Comparison of ENCODE assay signal across 19 cellular contexts in the genomic region with DNA sequence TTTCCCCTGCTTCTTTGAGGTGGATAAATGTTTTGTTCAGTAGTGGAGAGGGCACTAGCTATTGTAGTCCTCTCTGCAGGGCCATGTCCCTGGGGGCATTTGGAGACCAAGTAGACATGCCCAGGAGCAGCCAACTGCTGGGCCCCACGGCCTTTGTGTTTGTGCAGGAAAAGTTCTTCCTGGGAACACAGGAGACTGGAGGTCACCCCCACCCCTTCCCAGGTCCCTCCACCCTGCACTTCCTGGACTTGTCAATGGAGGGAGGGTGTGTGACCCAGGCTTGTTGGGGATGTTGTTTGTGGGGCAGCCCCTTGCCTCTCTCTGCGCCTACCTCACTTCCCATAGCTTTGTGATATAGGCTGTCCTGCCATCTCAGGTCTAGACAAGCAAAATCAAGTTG. TPM values are rescaled to one million over a fixed set of nuclear protein-coding genes. Genes with fewer than 3 reads are reported as not detected.
DNase-seq lines count a peak whose midpoint lies in the region; ATAC-seq, FAIRE-seq and TF ChIP-seq lines count a peak whose summit lies in the region.
"Had no signal": no experiment of that assay in that cellular context is flagged by ENCODE, and none has a peak within 500 bp of the region (broad histone marks: within the 10 kb centered on the region; RNA-seq: fewer than 3 reads in every experiment).

No MANE protein-coding gene starts in this region.

- H3K27me3 ChIP-seq in H1 (replicated peaks in 1 of 4; ENCODE audit: control insufficient read depth in 3 of 4, extremely low read depth in 1 of 4, insufficient read depth in 3 of 4, low read length in 3 of 4): no peaks in the 10 kb centered on the region
- H3K27me3 ChIP-seq: BE2C had no signal

- H2BK20ac ChIP-seq in H1 (ENCODE audit: low read length): no peak overlapping the region

- no peaks in the 10 kb centered on the region for H3K9me3 ChIP-seq in H1 (ENCODE audit: insufficient read depth in 2 of 2, low read depth in 1 of 2, low read length in 1 of 2)
- no peaks in the 10 kb centered on the region for H3K9me3 ChIP-seq in OCI-LY7 (ENCODE audit: low read length)
- H3K9me3 ChIP-seq: BE2C had no signal

- no peaks in the 10 kb centered on the region for H3K9me2 ChIP-seq in OCI-LY7 (ENCODE audit: insufficient read depth, low read length)

- no peaks in the 10 kb centered on the region for H3K9me3 Mint-ChIP-seq in activated CD8-positive, alpha-beta T cell treated with anti-CD3 and anti-CD28 coated beads, Interleukin-2, amount 10 ng/mL, durations not matched to agents 7 days and 5 days (ENCODE audit: insufficient read depth)

- CTCF ChIA-PET in H1 (lab: Charles Lee; ENCODE audit: partially characterized antibody) (interaction anchor here (1.2 to 1.6 kb wide), 2 partner anchors 10 to 12 kb away, joined by 3 to 5 read pairs; no protein-coding TSS in a partner anchor), OCI-LY7 (lab: Charles Lee; ENCODE audit: unreplicated experiment) (no interaction called here)
- CTCF ChIA-PET in activated CD8-positive, alpha-beta T cell treated with anti-CD3 and anti-CD28 coated beads, Interleukin-2, amount 10 ng/mL, durations not matched to agents 7 days and 5 days (lab: Charles Lee): no interaction called here

- intact Hi-C loops in OCI-LY7 (cut with micrococcal nuclease; ENCODE audit: unreplicated experiment): no loop called here

- H3K79me2 ChIP-seq in H1 (ENCODE audit: control insufficient read depth in 1 of 2, insufficient read depth in 2 of 2, low read length in 2 of 2) (no peaks in the 10 kb centered on the region), OCI-LY7 (ENCODE audit: insufficient read depth, low read depth, low read length) (no peaks in the 10 kb centered on the region)

- H3K9ac ChIP-seq in H1 (replicated peaks in 1 of 4; ENCODE audit: extremely low read depth in 1 of 4, low read depth in 3 of 4, low read length in 3 of 4): no peak overlapping the region

- H4K20me1 ChIP-seq in H1 (replicated peaks in 1 of 2; ENCODE audit: control insufficient read depth in 1 of 2, insufficient read depth in 2 of 2, low read length in 2 of 2) (no peaks in the 10 kb centered on the region), OCI-LY7 (ENCODE audit: insufficient read depth, low read length) (no peaks in the 10 kb centered on the region)

- H2AFZ ChIP-seq in H1 (ENCODE audit: low read length): no peak overlapping the region
- H2AFZ ChIP-seq in OCI-LY7 (ENCODE audit: low read length): no peak overlapping the region

- no peak overlapping the region for H4K5ac ChIP-seq in H1 (ENCODE audit: insufficient read length, low read depth, low read length)

- H2BK15ac ChIP-seq in H1 (ENCODE audit: low read length): no peak overlapping the region

- TF ChIP-seq POLR2A in NB4 (IDR thresholded peaks at IDR 0.05; ENCODE audit: extremely low read depth, insufficient read length) (no peak), H1 (IDR thresholded peaks at IDR 0.05; ENCODE audit: control extremely low read depth in 1 of 2, low read depth in 2 of 2, low read length in 2 of 2) (no peak)

- peak overlapping the region; percentile 60 for H3K18ac ChIP-seq in H1 (ENCODE audit: extremely low read depth, low read length)

- H2BK120ac ChIP-seq in H1 (replicated peaks; ENCODE audit: low read depth, low read length): no peak overlapping the region

- H3K27ac ChIP-seq in H1 (ENCODE audit: low read depth, low read length) (no peak overlapping the region), OCI-LY7 (ENCODE audit: low read depth, low read length, poor library complexity, severe bottlenecking) (no peak overlapping the region)
- H3K27ac ChIP-seq: RWPE1 had no signal

- no TSS peak for BruUV-seq in OCI-LY7 (replicated peaks; lab: Mats Ljungman, UMichigan)

- peaks cover 8% of the 10 kb centered on the region for H3K27me3 Mint-ChIP-seq in activated CD8-positive, alpha-beta T cell treated with anti-CD3 and anti-CD28 coated beads, Interleukin-2, amount 10 ng/mL, durations not matched to agents 7 days and 5 days (ENCODE audit: low read depth)

- H3K4me3 Mint-ChIP-seq in activated CD8-positive, alpha-beta T cell treated with anti-CD3 and anti-CD28 coated beads, Interleukin-2, amount 10 ng/mL, durations not matched to agents 7 days and 5 days: no peak overlapping the region
- H3K4me3 Mint-ChIP-seq: CD8-positive, alpha-beta memory T cell had no signal

- H3K56ac ChIP-seq in H1 (replicated peaks; ENCODE audit: insufficient read length, low read depth, low read length): no peak overlapping the region

- ATAC-seq in left lobe of liver: peak; percentile 32
- ATAC-seq in activated CD8-positive, alpha-beta T cell treated with anti-CD3 and anti-CD28 coated beads, Interleukin-2, amount 10 ng/mL, durations not matched to agents 7 days and 5 days: no peak

- H3K14ac ChIP-seq in H1 (ENCODE audit: insufficient read length): no peak overlapping the region

- POLR2A ChIA-PET in H1 (lab: Charles Lee; ENCODE audit: partially characterized antibody) (interaction anchor here (1.3 kb wide), 1 partner anchor 10 kb away, joined by 4 read pairs; no protein-coding TSS in a partner anchor), OCI-LY7 (lab: Charles Lee) (interaction anchor here (0.6 kb wide), 1 partner anchor 228 kb away, joined by 4 read pairs; no protein-coding TSS in a partner anchor)
- POLR2A ChIA-PET in activated CD8-positive, alpha-beta T cell treated with anti-CD3 and anti-CD28 coated beads, Interleukin-2, amount 10 ng/mL, durations not matched to agents 7 days and 5 days (lab: Charles Lee): no interaction called here

- TF ChIP-seq EP300 in H1 (IDR thresholded peaks at IDR 0.05; ENCODE audit: borderline replicate concordance in 1 of 2, low read depth in 2 of 2, low read length in 2 of 2): no peak

- no peak overlapping the region for H2BK5ac ChIP-seq in H1 (ENCODE audit: low read depth, low read length)

- H3K36me3 ChIP-seq in H1 (ENCODE audit: control insufficient read depth in 2 of 4, insufficient read depth in 4 of 4, low read length in 3 of 4) (no peaks in the 10 kb centered on the region), OCI-LY7 (ENCODE audit: insufficient read depth, low read length) (no peaks in the 10 kb centered on the region)
- H3K36me3 ChIP-seq: BE2C had no signal

- H3K79me1 ChIP-seq in H1 (ENCODE audit: low read depth, low read length): no peaks in the 10 kb centered on the region

- H3K4me2 ChIP-seq in H1 (ENCODE audit: insufficient read depth in 1 of 2, low read depth in 2 of 2, low read length in 2 of 2): no peak overlapping the region
- no peak overlapping the region for H3K4me2 ChIP-seq in OCI-LY7 (ENCODE audit: low read length)

- DNase-seq in ELF-1 (ENCODE audit: low read depth, low spot score) (peak; percentile 19), NB4 (ENCODE audit: low read depth) (peak; percentile 11), H1 (ENCODE audit: low read depth in 1 of 2, low spot score in 2 of 2) (no peak), left lobe of liver (ENCODE audit: low spot score) (no peak), mucosa of gallbladder (ENCODE audit: low spot score) (no peak), DMS 273 (lab: John Stamatoyannopoulos, UW; ENCODE audit: unreplicated experiment) (no peak), OCI-LY7 (ENCODE audit: low spot score) (no peak)
- no peak for DNase-seq in activated CD8-positive, alpha-beta T cell treated with anti-CD3 and anti-CD28 coated beads, Interleukin-2, amount 10 ng/mL, durations not matched to agents 7 days and 5 days
- DNase-seq: BE2C; CD8-positive, alpha-beta memory T cell; DMS 273 treated with DMSO at 0.1 percent for 48 hours; Karpas-422; NCI-H1417 treated with DMSO at 0.1 percent for 48 hours; NCI-H2081; NCI-H2227 treated with DMSO at 0.1 percent for 48 hours; NCI-H526; NK-92 treated with Interleukin-12 subunit alpha and Interleukin-12 subunit beta, amount 100 ng/mL, for 24 hours had no signal

- H3K4me1 ChIP-seq in H1 (replicated peaks in 1 of 4; ENCODE audit: control insufficient read depth in 3 of 4, insufficient read depth in 4 of 4, low read length in 3 of 4) (peaks cover 0 to 4% (median 0%) of the 10 kb centered on the region in 4 experiments; a peak in 1 of 7 replicates), OCI-LY7 (ENCODE audit: insufficient read depth, low read length, poor library complexity, severe bottlenecking) (no peaks in the 10 kb centered on the region)

- no peak overlapping the region for H2AK5ac ChIP-seq in H1 (ENCODE audit: low read depth, low read length)

- H4K91ac ChIP-seq in H1 (replicated peaks; ENCODE audit: insufficient read length, low read length): no peak overlapping the region

- no peaks in the 10 kb centered on the region for H3K36me3 Mint-ChIP-seq in activated CD8-positive, alpha-beta T cell treated with anti-CD3 and anti-CD28 coated beads, Interleukin-2, amount 10 ng/mL, durations not matched to agents 7 days and 5 days (ENCODE audit: low read depth)
- H3K36me3 Mint-ChIP-seq: CD8-positive, alpha-beta memory T cell had no signal

- H3K4ac ChIP-seq in H1 (replicated peaks; ENCODE audit: insufficient read length, low read depth, low read length): no peak overlapping the region

- H3K4me1 Mint-ChIP-seq in activated CD8-positive, alpha-beta T cell treated with anti-CD3 and anti-CD28 coated beads, Interleukin-2, amount 10 ng/mL, durations not matched to agents 7 days and 5 days (ENCODE audit: low read depth): no peaks in the 10 kb centered on the region
- H3K4me1 Mint-ChIP-seq: CD8-positive, alpha-beta memory T cell had no signal

- TF ChIP-seq RAD21 in H1 (IDR thresholded peaks at IDR 0.05 in 1 of 2, conservative IDR thresholded peaks at IDR 0.05 in 1 of 2; ENCODE audit: low read depth in 2 of 2, low read length in 2 of 2): no peak

- H2BK12ac ChIP-seq in H1 (ENCODE audit: low read depth, low read length): no peak overlapping the region

- H4K8ac ChIP-seq in H1 (ENCODE audit: extremely low read depth, insufficient read depth, low read length): no peak overlapping the region

- H3K4me3 ChIP-seq in NB4 (ENCODE audit: low read depth, low read length) (no peak overlapping the region), H1 (ENCODE audit: extremely low read depth in 1 of 4, insufficient read depth in 2 of 4, low read depth in 3 of 4, low read length in 4 of 4) (no peak overlapping the region), OCI-LY7 (ENCODE audit: low read depth, low read length, poor library complexity, severe bottlenecking) (no peak overlapping the region)

- no peak for FAIRE-seq in H1 (lab: Jason Lieb, UNC)
- FAIRE-seq: H54 had no signal

- WGBS in H1 (ENCODE audit: extremely low coverage in 1 of 2, insufficient coverage in 1 of 2, insufficient read length in 1 of 2, insufficient replicate concordance in 2 of 2, low coverage in 1 of 2, low lambda C conversion rate in 2 of 2, missing lambda C conversion rate in 1 of 2), 2 experiments: 100% methylated on average over 2 of the region's 2 CpGs; no CpG with 5 or more reads in 1 of the 2 experiments

- H3K23me2 ChIP-seq in H1 (ENCODE audit: low read depth, low read length): no peaks in the 10 kb centered on the region; the same call in 1 of the 2 replicates

- TF ChIP-seq CTCF in NB4 (IDR thresholded peaks at IDR 0.05; ENCODE audit: low read depth, low read length) (no peak), H1 (IDR thresholded peaks at IDR 0.05; ENCODE audit: control extremely low read depth in 1 of 3, insufficient read depth in 1 of 3, low read depth in 1 of 3, low read length in 3 of 3) (no peak), OCI-LY7 (conservative IDR thresholded peaks at IDR 0.05; ENCODE audit: low read length) (no peak)

- H3K23ac ChIP-seq in H1 (ENCODE audit: insufficient read length): no peak overlapping the region

- H3K27ac Mint-ChIP-seq in activated CD8-positive, alpha-beta T cell treated with anti-CD3 and anti-CD28 coated beads, Interleukin-2, amount 10 ng/mL, durations not matched to agents 7 days and 5 days: no peak overlapping the region
- H3K27ac Mint-ChIP-seq: CD8-positive, alpha-beta memory T cell had no signal

RNA-seq across cellular contexts. Expression of a gene that starts 39.4 kb away (rescaled TPM):
- total RNA-seq in H1 (2021; fragmentation: NEBNext Ultra II Directional; extraction: Animal tissue kit (Norgen Biotek cat#: 25700)): 4.6 and 5.0 TPM in 2 replicates
- 0.73 and 1.8 TPM in 2 replicates for polyA plus RNA-seq in H1 (2011; rRNA removed)
- 1.3 TPM for polyA plus RNA-seq in H1 (2011; cell fraction: cytosol; rRNA removed)
- polyA plus RNA-seq in H1 (2011; cell fraction: nucleus; rRNA removed): 3.5 TPM
- 1.6 to 2.2 TPM (median 2.0 TPM) in 4 replicates for polyA plus RNA-seq in H1 (2012, experiment 1 of 2)
- 0.22 TPM for polyA plus RNA-seq in H1 (2012, experiment 2 of 2)
- 6.0 TPM for polyA plus RNA-seq in H1 (2013, experiment 1 of 2)
- 6.3 TPM for polyA plus RNA-seq in H1 (2013, experiment 2 of 2)
- 5.7 TPM in 2 replicates for polyA minus RNA-seq in H1 (2011; rRNA and poly(A)+ RNA removed)
- polyA minus RNA-seq in H1 (2011; cell fraction: cytosol; rRNA and poly(A)+ RNA removed): 3.1 TPM
- 9.2 TPM for polyA minus RNA-seq in H1 (2011; cell fraction: nucleus; rRNA and poly(A)+ RNA removed)
- total RNA-seq in left lobe of liver: 14.9 TPM
- 51.0 TPM for total RNA-seq in mucosa of gallbladder
- not detected in 2 replicates for total RNA-seq in OCI-LY7 (2014; rRNA removed; shearing (Covaris generic))
- 0.04 TPM in 1 of 2 replicates, not detected in the other for total RNA-seq in OCI-LY7 (2022)
- not detected for total RNA-seq in activated CD8-positive, alpha-beta T cell treated with anti-CD3 and anti-CD28 coated beads, Interleukin-2, amount 10 ng/mL, durations not matched to agents 7 days and 5 days
- polyA plus RNA-seq: CD8-positive, alpha-beta memory T cell had no signal

Comparison
In these comparisons a context has a peak if more than half of its experiments do, and no peak if none do; other contexts are left out.
1. DNase-seq: peak in ELF-1 (single experiment) and NB4 (single experiment); none in H1 (0 of 2), left lobe of liver (single experiment), mucosa of gallbladder (single experiment), DMS 273 (single experiment), OCI-LY7 (single experiment) and activated CD8-positive, alpha-beta T cell treated with anti-CD3 and anti-CD28 coated beads, Interleukin-2, amount 10 ng/mL, durations not matched to agents 7 days and 5 days (single experiment).